In genomic region chr2:56013475-56013874, GRCh38 we compare ENCODE assay signal across 25 cellular contexts.
"Had no signal": no experiment of that assay in that cellular context is flagged by ENCODE, and none has a peak within 500 bp of the region (broad histone marks: within the 10 kb centered on the region; RNA-seq: fewer than 3 reads in every experiment).

No MANE protein-coding gene starts in this region.

- ATAC-seq: activated CD8-positive, alpha-beta memory T cell treated with anti-CD3 and anti-CD28 coated beads, Interleukin-2, amount 10 ng/mL, durations not matched to agents 7 days and 5 days; activated CD8-positive, alpha-beta T cell treated with anti-CD3 and anti-CD28 coated beads for 36 hours; activated naive CD8-positive, alpha-beta T cell treated with anti-CD3 and anti-CD28 coated beads, Interleukin-2, amount 50 U/mL, for 24 hours; body of pancreas; esophagus mucosa; naive thymus-derived CD4-positive, alpha-beta T cell; stimulated activated naive CD8-positive, alpha-beta T cell treated with anti-CD3 and anti-CD28 coated beads, Interleukin-15, Interleukin-2, amounts not matched to agents 100 U/mL and 50 U/mL, for 24 hours had no signal

- H3K36me3 ChIP-seq: left ventricle myocardium inferior, neutrophil, ovary, prostate gland, right atrium auricular region, upper lobe of left lung had no signal

- H3K27ac ChIP-seq: neutrophil, ovary, prostate gland, upper lobe of left lung, VCaP had no signal

- H3K27me3 ChIP-seq: body of pancreas, ovary, right atrium auricular region, upper lobe of left lung had no signal

- H3K4me3 ChIP-seq: body of pancreas, left ventricle myocardium inferior, ovary, prostate gland, right atrium auricular region, upper lobe of left lung had no signal

- H3K4me1 ChIP-seq: prostate gland had no signal

- H3K27me3 Mint-ChIP-seq: activated CD8-positive, alpha-beta memory T cell treated with anti-CD3 and anti-CD28 coated beads, Interleukin-2, amount 10 ng/mL, durations not matched to agents 7 days and 5 days; activated naive CD8-positive, alpha-beta T cell treated with anti-CD3 and anti-CD28 coated beads, Interleukin-2, amount 50 U/mL, for 24 hours had no signal

- H3K36me3 Mint-ChIP-seq: activated CD8-positive, alpha-beta memory T cell treated with anti-CD3 and anti-CD28 coated beads, Interleukin-2, amount 10 ng/mL, durations not matched to agents 7 days and 5 days; naive thymus-derived CD4-positive, alpha-beta T cell had no signal

- H3K9me3 ChIP-seq: body of pancreas, left ventricle myocardium inferior, neutrophil, ovary, prostate gland, right atrium auricular region, upper lobe of left lung had no signal

- H3K4me1 Mint-ChIP-seq: activated CD4-positive, alpha-beta T cell treated with anti-CD3 and anti-CD28 coated beads, Interleukin-2, amount 10 ng/mL, durations not matched to agents 7 days and 5 days; activated CD8-positive, alpha-beta memory T cell treated with anti-CD3 and anti-CD28 coated beads, Interleukin-2, amount 10 ng/mL, durations not matched to agents 7 days and 5 days; activated naive CD8-positive, alpha-beta T cell treated with anti-CD3 and anti-CD28 coated beads, Interleukin-2, amount 50 U/mL, for 24 hours; naive thymus-derived CD4-positive, alpha-beta T cell had no signal

- H3K27ac Mint-ChIP-seq: activated CD4-positive, alpha-beta T cell treated with anti-CD3 and anti-CD28 coated beads, Interleukin-2, amount 10 ng/mL, durations not matched to agents 7 days and 5 days; activated CD8-positive, alpha-beta memory T cell treated with anti-CD3 and anti-CD28 coated beads, Interleukin-2, amount 10 ng/mL, durations not matched to agents 7 days and 5 days; activated CD8-positive, alpha-beta T cell treated with anti-CD3 and anti-CD28 coated beads for 36 hours; activated naive CD8-positive, alpha-beta T cell treated with anti-CD3 and anti-CD28 coated beads, Interleukin-2, amount 50 U/mL, for 24 hours; activated T-helper 1 cell treated with anti-CD3 and anti-CD28 coated beads, Interleukin-12 subunit alpha, Interleukin-12 subunit beta, Interleukin-2, Interleukin-4 antibody, amounts not matched to agents 30 ng/mL and 10 ng/mL and 1 ng/mL, durations not matched to agents 14 hours and 24 hours and 36 hours; naive thymus-derived CD4-positive, alpha-beta T cell had no signal

- DNase-seq: activated CD4-positive, alpha-beta T cell treated with anti-CD3 and anti-CD28 coated beads, Interleukin-2, amount 10 ng/mL, durations not matched to agents 7 days and 5 days; activated CD4-positive, CD25-positive, alpha-beta regulatory T cell treated with anti-CD3 and anti-CD28 coated beads, Interleukin-2, amount 50 U/mL, for 72 hours; activated CD8-positive, alpha-beta memory T cell treated with anti-CD3 and anti-CD28 coated beads, Interleukin-2, amount 10 ng/mL, durations not matched to agents 7 days and 5 days; activated CD8-positive, alpha-beta T cell treated with anti-CD3 and anti-CD28 coated beads for 36 hours; activated gamma-delta T cell; activated naive CD4-positive, alpha-beta T cell treated with anti-CD3 and anti-CD28 coated beads, Interleukin-2, amount 50 U/mL, for 16 hours; activated naive CD8-positive, alpha-beta T cell treated with anti-CD3 and anti-CD28 coated beads, Interleukin-2, amount 50 U/mL, for 24 hours; activated T-cell treated with anti-CD3 and anti-CD28 coated beads for 4 hours; body of pancreas; effector CD4-positive, alpha-beta T cell; foreskin melanocyte; hippocampal formation; kidney glomerular epithelial cell; left ventricle myocardium inferior; naive thymus-derived CD4-positive, alpha-beta T cell; ovary; stimulated activated CD4-positive, alpha-beta T cell treated with anti-CD3 and anti-CD28 coated beads, Interleukin-4, amount 100 ng/mL, for 4 hours; stimulated activated naive CD8-positive, alpha-beta T cell treated with anti-CD3 and anti-CD28 coated beads, Interleukin-15, Interleukin-2, amounts not matched to agents 100 U/mL and 50 U/mL, for 24 hours; upper lobe of left lung had no signal

- H3K4me3 Mint-ChIP-seq: activated CD4-positive, alpha-beta T cell treated with anti-CD3 and anti-CD28 coated beads, Interleukin-2, amount 10 ng/mL, durations not matched to agents 7 days and 5 days; activated CD8-positive, alpha-beta memory T cell treated with anti-CD3 and anti-CD28 coated beads, Interleukin-2, amount 10 ng/mL, durations not matched to agents 7 days and 5 days; activated CD8-positive, alpha-beta T cell treated with anti-CD3 and anti-CD28 coated beads for 36 hours; activated naive CD8-positive, alpha-beta T cell treated with anti-CD3 and anti-CD28 coated beads, Interleukin-2, amount 50 U/mL, for 24 hours; activated T-helper 1 cell treated with anti-CD3 and anti-CD28 coated beads, Interleukin-12 subunit alpha, Interleukin-12 subunit beta, Interleukin-2, Interleukin-4 antibody, amounts not matched to agents 30 ng/mL and 10 ng/mL and 1 ng/mL, durations not matched to agents 14 hours and 24 hours and 36 hours; naive thymus-derived CD4-positive, alpha-beta T cell had no signal
